10 cellular contexts compared by ENCODE assay signal in genomic region chr12:124608451-124608870, GRCh38. TPM values are rescaled to one million over a fixed set of nuclear protein-coding genes. Genes with fewer than 3 reads are reported as not detected.
DNase-seq lines count a peak whose midpoint lies in the region; ATAC-seq, FAIRE-seq and TF ChIP-seq lines count a peak whose summit lies in the region.
"Had no signal": no experiment of that assay in that cellular context is flagged by ENCODE, and none has a peak within 500 bp of the region (broad histone marks: within the 10 kb centered on the region; RNA-seq: fewer than 3 reads in every experiment).

No MANE protein-coding gene starts in this region.

- 11% methylated on average over 10 of the region's 10 CpGs for WGBS in GM12878 (ENCODE audit: insufficient coverage, insufficient replicate concordance, low lambda C conversion rate, missing lambda C conversion rate)

- peaks cover 5% of the 10 kb centered on the region for H3K27me3 ChIP-seq in HL-60 (ENCODE audit: insufficient read depth, poor library complexity, severe bottlenecking)
- H3K27me3 ChIP-seq in GM12878 (replicated peaks in 1 of 2; ENCODE audit: control insufficient read depth in 2 of 2, insufficient read depth in 2 of 2, low read length in 1 of 2), result no peaks in the 10 kb centered on the region; a peak in 1 of 4 replicates

- intact Hi-C loops in GM12878 (cut with micrococcal nuclease; ENCODE audit: unreplicated experiment), result no loop called here

- no peak overlapping the region; the same call in 1 of the 2 replicates for H3K9ac ChIP-seq in GM12878 (ENCODE audit: control insufficient read depth, insufficient read depth, low read length)

- no peak for TF ChIP-seq CTCF in HL-60 (IDR thresholded peaks at IDR 0.05; ENCODE audit: insufficient read depth, low read length)
- TF ChIP-seq CTCF in GM12878 (IDR thresholded peaks at IDR 0.05 in 2 of 3, conservative IDR thresholded peaks at IDR 0.05 in 1 of 3; ENCODE audit: control insufficient read depth in 2 of 3, extremely low read depth in 1 of 3, insufficient read depth in 1 of 3, low read depth in 3 of 3, low read length in 3 of 3), result no peak

- SMC1A ChIA-PET in GM12878 (lab: Charles Lee; ENCODE audit: uncharacterized antibody, unreplicated experiment), result no interaction called here

- no peak overlapping the region for H3K4me3 ChIP-seq in HL-60 (replicated peaks; ENCODE audit: insufficient read depth, low read length)
- peak overlapping the region; percentile 28; the same call in 1 of the 2 replicates for H3K4me3 ChIP-seq in GM12878

- no peak for FAIRE-seq in GM12878 (lab: Jason Lieb, UNC)
- FAIRE-seq: A204.1, islet of Langerhans had no signal

- BruUV-seq in GM12878 (replicated peaks; lab: Mats Ljungman, UMichigan), result no TSS peak

- ATAC-seq in GM12878 (peak; percentile 57), HG03196 (IDR thresholded peaks at IDR 0.05; ENCODE audit: unreplicated experiment) (no peak)

- H3K27ac ChIP-seq in HL-60 (replicated peaks) (no peak overlapping the region), GM12878 (ENCODE audit: control insufficient read depth, insufficient read depth) (no peak overlapping the region)

- H3K4me1 ChIP-seq in GM12878 (ENCODE audit: control insufficient read depth, insufficient read depth, low read length), result peaks cover 25% of the 10 kb centered on the region

- no peak for TF ChIP-seq RAD21 in GM12878 (IDR thresholded peaks at IDR 0.05; ENCODE audit: insufficient read depth, low read depth, low read length)

- no peak overlapping the region; the same call in 1 of the 2 replicates for H2AFZ ChIP-seq in GM12878 (ENCODE audit: control insufficient read depth, low read depth, low read length)

- in situ Hi-C loops in GM12878 (cut with MboI), result no loop called here

- TF ChIP-seq POLR2A in GM12878 (IDR thresholded peaks at IDR 0.05; ENCODE audit: low read depth, low read length), result no peak

- H3K79me2 ChIP-seq in GM12878 (ENCODE audit: control insufficient read depth, insufficient read depth, low read length), result no peaks in the 10 kb centered on the region

- POLR2A ChIA-PET in GM12878 (lab: Charles Lee), result no interaction called here

- no peaks in the 10 kb centered on the region; the same call in 2 of the 3 replicates for H3K9me3 ChIP-seq in GM12878 (replicated peaks; ENCODE audit: control insufficient read depth, insufficient read depth, low read length)

- DNase-seq in DMS79 treated with DMSO at 0.1 percent for 48 hours (lab: John Stamatoyannopoulos, UW) (peak; percentile 43), DMS79 (lab: John Stamatoyannopoulos, UW) (no peak), HL-60 (ENCODE audit: low read depth in 1 of 2, low spot score in 1 of 2) (peak; percentile 7 to 57), GM12878 (ENCODE audit: low read depth, low spot score) (no peak), renal cortical epithelial cell (ENCODE audit: low read depth) (peak; percentile 18), GOT3 (lab: John Stamatoyannopoulos, UW) (no peak), RKO (ENCODE audit: low spot score) (no peak)

- RAD21 ChIA-PET in GM12878 (lab: Charles Lee; ENCODE audit: unreplicated experiment), result interaction anchor here (0.6 kb wide), 1 partner anchor 161 kb away, joined by 4 read pairs; no protein-coding TSS in a partner anchor

- H4K20me1 ChIP-seq in GM12878 (ENCODE audit: control insufficient read depth, insufficient read depth), result no peaks in the 10 kb centered on the region

- peak overlapping the region; percentile 70 for H3K4me2 ChIP-seq in GM12878 (ENCODE audit: control insufficient read depth, insufficient read depth)

- CTCF ChIA-PET in GM12878 (lab: Yijun Ruan, JAX), result interaction anchor here (1.3 kb wide), 1 partner anchor 40 kb away, joined by 3 read pairs; no protein-coding TSS in a partner anchor

- no peak for TF ChIP-seq EP300 in GM12878 (IDR thresholded peaks at IDR 0.05; ENCODE audit: borderline replicate concordance in 1 of 2, control insufficient read depth in 1 of 2, low read depth in 2 of 2, low read length in 2 of 2)

- H3K36me3 ChIP-seq in GM12878 (ENCODE audit: control insufficient read depth in 2 of 2, insufficient read depth in 2 of 2, low read length in 1 of 2), result no peaks in the 10 kb centered on the region

TF ChIP-seq in GM12878, 131 proteins besides CTCF, POLR2A, EP300 and RAD21:
- no peak for TF ChIP-seq IRF4 (IDR thresholded peaks at IDR 0.05; ENCODE audit: low read depth, low read length)
- TF ChIP-seq GATAD2B (conservative IDR thresholded peaks at IDR 0.05; ENCODE audit: low read depth), result no peak
- TF ChIP-seq MTA2 (IDR thresholded peaks at IDR 0.05; ENCODE audit: low read depth), result no peak
- no peak for TF ChIP-seq ZBTB33 (IDR thresholded peaks at IDR 0.05)
- no peak for TF ChIP-seq RB1 (IDR thresholded peaks at IDR 0.05; ENCODE audit: borderline replicate concordance)
- no peak for TF ChIP-seq RELB (IDR thresholded peaks at IDR 0.05; ENCODE audit: low read depth)
- no peak for TF ChIP-seq CHD2 (IDR thresholded peaks at IDR 0.05; ENCODE audit: borderline replicate concordance, low read depth, low read length)
- no peak for TF ChIP-seq SUPT20H (IDR thresholded peaks at IDR 0.05; ENCODE audit: borderline replicate concordance, control insufficient read depth, low read depth, low read length)
- TF ChIP-seq SIN3A (IDR thresholded peaks at IDR 0.05; ENCODE audit: low read depth, low read length), result no peak
- TF ChIP-seq SMC3 (IDR thresholded peaks at IDR 0.05; ENCODE audit: borderline replicate concordance, low read length), result no peak
- TF ChIP-seq SREBF1 (IDR thresholded peaks at IDR 0.05; ENCODE audit: low read length), result no peak
- TF ChIP-seq IRF3 (IDR thresholded peaks at IDR 0.05), result no peak
- no peak for TF ChIP-seq ELK1 (IDR thresholded peaks at IDR 0.05; ENCODE audit: low read depth, low read length)

RNA-seq across cellular contexts. Expression of gene NCOR2, which starts 41.0 kb away (rescaled TPM):
- total RNA-seq in GM12878 (2013; cell fraction: nucleolus; rRNA removed), result 166 and 195 TPM in 2 replicates
- total RNA-seq in GM12878 (2014; rRNA removed) (12.8 and 18.6 TPM in 2 replicates), GM12878 (2014; rRNA removed; fragmentation: Illumina TruSeq; extraction: Trizol) (7.2 and 8.6 TPM in 2 replicates), GM12878 (2021) (164 and 179 TPM in 2 replicates), renal cortical epithelial cell (29.3 and 174 TPM in 2 replicates)
- 25.4 TPM for polyA plus RNA-seq in GM12878 (2011; ENCODE audit: low read depth)
- polyA plus RNA-seq in GM12878 (2011; rRNA removed) (2.6 and 4.2 TPM in 2 replicates), GM12878 (2014; fragmentation: Illumina TruSeq; extraction: Trizol) (10.2 and 17.4 TPM in 2 replicates), GM12878 (2014; fragmentation: Nextera tagmentation; extraction: Ambion mirVana) (under 1 TPM; 0.43 to 0.60 TPM), GM12878 (2014; rRNA removed) (41.1 and 63.1 TPM in 2 replicates), GM12878 (2016; fragmentation: Nextera tagmentation; extraction: Ambion mirVana) (10 to 100 TPM; 12.7 to 17.1 TPM)
- 6.2 and 8.2 TPM in 2 replicates for polyA plus RNA-seq in GM12878 (2011; cell fraction: cytosol; rRNA removed)
- 44.5 and 72.5 TPM in 2 replicates for polyA plus RNA-seq in GM12878 (2011; cell fraction: nucleus; rRNA removed)
- polyA plus RNA-seq in GM12878 (2012), result 79.0 and 103 TPM in 2 replicates
- polyA minus RNA-seq in GM12878 (2011; rRNA and poly(A)+ RNA removed), result 33.4 and 33.8 TPM in 2 replicates
- 26.9 and 42.9 TPM in 2 replicates for polyA minus RNA-seq in GM12878 (2011; cell fraction: cytosol; rRNA and poly(A)+ RNA removed)
- polyA minus RNA-seq in GM12878 (2011; cell fraction: nucleus; rRNA and poly(A)+ RNA removed), result 23.1 and 47.3 TPM in 2 replicates

Comparison
In these comparisons a context has a peak if more than half of its experiments do, and no peak if none do; other contexts are left out.
1. DNase-seq: peak in DMS79 treated with DMSO at 0.1 percent for 48 hours (single experiment), HL-60 (2 of 2) and renal cortical epithelial cell (single experiment); none in DMS79 (single experiment), GM12878 (single experiment), GOT3 (single experiment) and RKO (single experiment).